Comparison of ENCODE assay signal across 15 cellular contexts in the genomic region with DNA sequence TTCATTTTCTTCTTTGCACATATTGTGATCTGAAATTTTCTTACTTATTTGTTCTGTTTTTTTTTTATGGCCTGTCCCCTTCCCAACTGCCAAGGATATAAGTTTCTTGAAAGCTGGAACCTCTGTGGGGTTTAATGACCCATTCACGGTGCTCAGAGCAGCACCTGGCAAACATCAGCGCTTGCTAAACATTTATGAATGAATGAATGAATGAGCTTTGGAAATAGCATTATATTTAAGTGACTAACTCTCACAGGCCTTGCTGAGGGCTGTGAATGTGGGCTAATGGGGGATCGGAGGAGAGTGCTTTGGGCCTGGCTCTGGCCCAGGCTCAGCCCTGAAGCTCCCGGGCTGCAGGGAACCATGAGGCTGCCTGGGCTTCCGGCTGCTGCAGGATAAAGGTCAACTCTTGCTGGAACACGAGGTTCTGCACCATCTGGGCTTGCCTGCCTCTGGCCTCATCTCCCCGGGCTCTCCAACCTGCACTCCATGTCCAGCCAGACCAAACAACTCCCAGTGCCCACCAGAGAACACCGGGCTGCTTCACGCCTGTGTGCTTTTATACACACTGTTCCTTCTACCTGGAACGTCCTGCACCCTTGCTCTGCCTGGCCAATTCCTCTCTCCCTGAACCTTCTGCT. TPM values are rescaled to one million over a fixed set of nuclear protein-coding genes. Genes with fewer than 3 reads are reported as not detected.
DNase-seq lines count a peak whose midpoint lies in the region; ATAC-seq and TF ChIP-seq lines count a peak whose summit lies in the region.
"Had no signal": no experiment of that assay in that cellular context is flagged by ENCODE, and none has a peak within 500 bp of the region (broad histone marks: within the 10 kb centered on the region; RNA-seq: fewer than 3 reads in every experiment).

No MANE protein-coding gene starts in this region.

- peaks cover 60 to 71% of the 10 kb centered on the region in 2 donors for H3K4me1 ChIP-seq in duodenal mucosa (ENCODE audit: control insufficient read depth in 1 of 2, insufficient read depth in 2 of 2, low read length in 2 of 2)
- peaks cover 6 to 97% (median 89%) of the 10 kb centered on the region in 4 donors for H3K4me1 ChIP-seq in tibial artery

- H3K9ac ChIP-seq in duodenal mucosa (ENCODE audit: low read depth in 1 of 2, low read length in 2 of 2): peak overlapping the region; percentile 8 to 63

- no peak for ATAC-seq in naive B cell (ENCODE audit: low read depth in 2 of 2)

- no peaks in the 10 kb centered on the region for H3K9me3 Mint-ChIP-seq in activated CD4-positive, alpha-beta T cell treated with anti-CD3 and anti-CD28 coated beads, Interleukin-2, amount 10 ng/mL, durations not matched to agents 24 days and 14 days
- H3K9me3 Mint-ChIP-seq in naive B cell: no peaks in the 10 kb centered on the region

- H3K9me3 ChIP-seq in duodenal mucosa (ENCODE audit: control insufficient read depth in 1 of 2, low read length in 2 of 2) (no peaks in the 10 kb centered on the region), tibial artery (no peaks in the 10 kb centered on the region)

- intact Hi-C loops in activated CD4-positive, alpha-beta T cell treated with anti-CD3 and anti-CD28 coated beads, Interleukin-2, amount 10 ng/mL, durations not matched to agents 24 days and 14 days (cut with micrococcal nuclease): no loop called here
- intact Hi-C loops in tibial artery (cut with DNase I; ENCODE audit: low total_unique reads): no loop called here

- no peak overlapping the region for H3K4me3 ChIP-seq in duodenal mucosa (ENCODE audit: low read depth in 1 of 2, low read length in 2 of 2)
- no peak overlapping the region for H3K4me3 ChIP-seq in tibial artery
- H3K4me3 ChIP-seq: PC-9 had no signal

- no peaks in the 10 kb centered on the region for H3K36me3 ChIP-seq in duodenal mucosa (ENCODE audit: control insufficient read depth in 1 of 2, insufficient read depth in 2 of 2, low read length in 2 of 2)
- no peaks in the 10 kb centered on the region for H3K36me3 ChIP-seq in tibial artery

- no peaks in the 10 kb centered on the region for H3K27me3 Mint-ChIP-seq in activated CD4-positive, alpha-beta T cell treated with anti-CD3 and anti-CD28 coated beads, Interleukin-2, amount 10 ng/mL, durations not matched to agents 24 days and 14 days
- peaks cover 4 to 18% (median 8%) of the 10 kb centered on the region in 3 donors for H3K27me3 Mint-ChIP-seq in naive B cell

- peak overlapping the region; percentile 16 for H3K27ac Mint-ChIP-seq in activated CD4-positive, alpha-beta T cell treated with anti-CD3 and anti-CD28 coated beads, Interleukin-2, amount 10 ng/mL, durations not matched to agents 24 days and 14 days
- H3K27ac Mint-ChIP-seq in naive B cell: peak overlapping the region in 3 of 6 donors; percentile 15 to 85 (median 62)

- no peak for TF ChIP-seq CTCF in tibial artery (IDR thresholded peaks at IDR 0.05)

- peaks cover 75% of the 10 kb centered on the region for H3K4me1 Mint-ChIP-seq in activated CD4-positive, alpha-beta T cell treated with anti-CD3 and anti-CD28 coated beads, Interleukin-2, amount 10 ng/mL, durations not matched to agents 24 days and 14 days
- H3K4me1 Mint-ChIP-seq in naive B cell: peaks cover 58 to 70% (median 65%) of the 10 kb centered on the region in 3 donors

- no peaks in the 10 kb centered on the region for H3K27me3 ChIP-seq in duodenal mucosa (ENCODE audit: control insufficient read depth in 1 of 2, insufficient read depth in 2 of 2, low read length in 2 of 2)
- no peaks in the 10 kb centered on the region for H3K27me3 ChIP-seq in tibial artery

- DNase-seq in activated CD4-positive, alpha-beta T cell treated with anti-CD3 and anti-CD28 coated beads, Interleukin-2, amount 10 ng/mL, durations not matched to agents 24 days and 14 days: no peak
- DNase-seq in activated CD4-positive, alpha-beta T cell treated with anti-CD3 and anti-CD28 coated beads, Interleukin-2, amount 50 U/mL, for 4 hours: no peak
- no peak for DNase-seq in naive B cell
- DNase-seq in tibial artery: peak; percentile 59 to 91
- DNase-seq in cerebellar cortex (ENCODE audit: low spot score): no peak
- DNase-seq in activated gamma-delta T cell (lab: John Stamatoyannopoulos, UW): no peak
- no peak for DNase-seq in DMS79 (lab: John Stamatoyannopoulos, UW)
- DNase-seq: DMS153, NCI-H2227 treated with DMSO at 0.1 percent for 48 hours, PC-9, T-helper 2 cell had no signal

- no peaks in the 10 kb centered on the region for H3K36me3 Mint-ChIP-seq in activated CD4-positive, alpha-beta T cell treated with anti-CD3 and anti-CD28 coated beads, Interleukin-2, amount 10 ng/mL, durations not matched to agents 24 days and 14 days (ENCODE audit: low read depth)
- no peaks in the 10 kb centered on the region for H3K36me3 Mint-ChIP-seq in naive B cell

- H3K4me3 Mint-ChIP-seq in activated CD4-positive, alpha-beta T cell treated with anti-CD3 and anti-CD28 coated beads, Interleukin-2, amount 10 ng/mL, durations not matched to agents 24 days and 14 days: no peak overlapping the region
- H3K4me3 Mint-ChIP-seq in naive B cell: peak overlapping the region in 5 of 8 donors; percentile 17 to 66 (median 29)

- no peak overlapping the region for H3K27ac ChIP-seq in duodenal mucosa (ENCODE audit: low read depth, low read length)
- H3K27ac ChIP-seq in tibial artery: peak overlapping the region; percentile 97 to 99
- H3K27ac ChIP-seq: PC-9 had no signal

RNA-seq across cellular contexts. Expression of gene ARMC12, which starts 14.6 kb away (rescaled TPM):
- 0.58 and 0.64 TPM in 2 replicates for total RNA-seq in activated CD4-positive, alpha-beta T cell treated with anti-CD3 and anti-CD28 coated beads, Interleukin-2, amount 10 ng/mL, durations not matched to agents 24 days and 14 days
- polyA plus RNA-seq in naive B cell (ENCODE audit: low read depth in 6 of 6): 1 to 10 TPM in 1 of 6 donors, under 1 TPM in 3, not detected in 2; 0.30 to 2.2 (median 0.77) TPM

RNA-seq across cellular contexts. Expression of gene FKBP5, which starts 33.5 kb away (rescaled TPM):
- 85.0 and 85.1 TPM in 2 replicates for total RNA-seq in activated CD4-positive, alpha-beta T cell treated with anti-CD3 and anti-CD28 coated beads, Interleukin-2, amount 10 ng/mL, durations not matched to agents 24 days and 14 days
- 10 to 100 TPM in 3 of 6 donors, 1 to 10 TPM in 3; 6.7 to 80.8 (median 15.1) TPM for polyA plus RNA-seq in naive B cell (ENCODE audit: low read depth in 6 of 6)

RNA-seq across cellular contexts. Expression of gene CLPSL2, which starts 54.2 kb away (rescaled TPM):
- not detected in 2 replicates for total RNA-seq in activated CD4-positive, alpha-beta T cell treated with anti-CD3 and anti-CD28 coated beads, Interleukin-2, amount 10 ng/mL, durations not matched to agents 24 days and 14 days
- not detected for polyA plus RNA-seq in naive B cell (ENCODE audit: low read depth in 6 of 6)
- total RNA-seq: M059J, myocyte had no signal
- polyA plus RNA-seq: esophagus had no signal

RNA-seq across cellular contexts. Expression of gene CLPSL1, which starts 58.6 kb away (rescaled TPM):
- total RNA-seq in activated CD4-positive, alpha-beta T cell treated with anti-CD3 and anti-CD28 coated beads, Interleukin-2, amount 10 ng/mL, durations not matched to agents 24 days and 14 days: not detected in 2 replicates
- not detected for polyA plus RNA-seq in naive B cell (ENCODE audit: low read depth in 6 of 6)
- total RNA-seq: M059J, myocyte, PC-9 had no signal
- polyA plus RNA-seq: esophagus had no signal

Comparison
In these comparisons a context has a peak if more than half of its experiments do, and no peak if none do; other contexts are left out.
1. DNase-seq: peak in tibial artery (2 of 2); none in activated CD4-positive, alpha-beta T cell treated with anti-CD3 and anti-CD28 coated beads, Interleukin-2, amount 10 ng/mL, durations not matched to agents 24 days and 14 days (single experiment), activated CD4-positive, alpha-beta T cell treated with anti-CD3 and anti-CD28 coated beads, Interleukin-2, amount 50 U/mL, for 4 hours (0 of 2), naive B cell (single experiment), cerebellar cortex (single experiment), activated gamma-delta T cell (single experiment) and DMS79 (single experiment).